11 cellular contexts compared by ENCODE assay signal in the genomic region with DNA sequence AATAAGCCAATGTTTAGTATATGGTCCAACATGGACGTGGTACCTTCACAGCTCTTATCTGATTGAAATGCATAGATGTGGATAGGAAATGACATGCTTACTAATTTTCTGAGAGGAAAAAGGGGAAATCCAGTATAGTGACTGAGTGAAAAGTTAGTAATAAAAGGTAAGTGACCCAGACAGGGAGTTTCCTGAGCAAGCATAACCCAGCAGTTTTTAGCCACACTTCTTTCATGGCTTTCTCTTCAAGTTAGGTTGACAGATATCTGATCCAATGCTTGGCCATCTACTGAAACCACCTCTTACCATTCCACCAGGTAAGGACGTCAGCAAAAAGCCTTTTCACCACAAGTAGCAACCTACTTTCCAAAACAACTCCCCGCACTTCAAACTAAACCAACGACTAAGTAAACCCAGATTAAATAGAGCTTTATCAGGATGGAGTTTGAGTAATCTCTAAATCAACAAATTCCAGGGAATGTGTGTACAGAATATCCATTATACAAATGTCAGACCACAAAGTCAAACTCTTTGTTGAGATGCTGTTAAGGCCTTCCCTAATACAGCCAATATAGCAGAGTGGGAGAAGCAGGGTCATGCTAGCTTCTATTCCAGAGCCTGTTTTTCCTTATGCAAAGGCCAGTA.
A peak's percentile ranks its signal among the peaks of the same experiment; 100 is the strongest.
DNase-seq lines count a peak whose midpoint lies in the region; ATAC-seq and TF ChIP-seq lines count a peak whose summit lies in the region.
"Had no signal": no experiment of that assay in that cellular context is flagged by ENCODE, and none has a peak within 500 bp of the region (broad histone marks: within the 10 kb centered on the region; RNA-seq: fewer than 3 reads in every experiment).

No MANE protein-coding gene starts in this region.

- no peaks in the 10 kb centered on the region for H3K79me2 ChIP-seq in MM.1S (ENCODE audit: low read length)
- H3K79me2 ChIP-seq: hepatocyte had no signal

- no peaks in the 10 kb centered on the region for H3K27me3 ChIP-seq in MM.1S (replicated peaks; ENCODE audit: insufficient read depth, low read length)
- H3K27me3 ChIP-seq: hepatocyte had no signal

- no peak overlapping the region for H3K9ac ChIP-seq in MM.1S (ENCODE audit: low read length)

- H3K4me1 ChIP-seq in MM.1S (ENCODE audit: low read length) = 0 out of 2 replicates have a peak, but pooled peaks cover 3% of the 10 kb centered on the region

- H3K9me2 ChIP-seq in MM.1S (replicated peaks; ENCODE audit: insufficient read depth, low read length) = no peaks in the 10 kb centered on the region

- H3K4me1 Mint-ChIP-seq in activated naive CD4-positive, alpha-beta T cell treated with anti-CD3 and anti-CD28 coated beads, Interleukin-2, amount 50 U/mL, for 24 hours = peaks cover 38% of the 10 kb centered on the region
- H3K4me1 Mint-ChIP-seq in stimulated activated memory B cell treated with anti-CD40 and anti-IgM and Interleukin-4, amounts not matched to agents 10 μg/mL and 1 μg/mL and 100 μg/mL, for 72 hours = peaks cover 24% of the 10 kb centered on the region

- no peaks in the 10 kb centered on the region for H3K36me3 Mint-ChIP-seq in activated naive CD4-positive, alpha-beta T cell treated with anti-CD3 and anti-CD28 coated beads, Interleukin-2, amount 50 U/mL, for 24 hours
- no peaks in the 10 kb centered on the region for H3K36me3 Mint-ChIP-seq in stimulated activated memory B cell treated with anti-CD40 and anti-IgM and Interleukin-4, amounts not matched to agents 10 μg/mL and 1 μg/mL and 100 μg/mL, for 72 hours

- no peaks in the 10 kb centered on the region for H3K27me3 Mint-ChIP-seq in activated naive CD4-positive, alpha-beta T cell treated with anti-CD3 and anti-CD28 coated beads, Interleukin-2, amount 50 U/mL, for 24 hours
- no peaks in the 10 kb centered on the region for H3K27me3 Mint-ChIP-seq in stimulated activated memory B cell treated with anti-CD40 and anti-IgM and Interleukin-4, amounts not matched to agents 10 μg/mL and 1 μg/mL and 100 μg/mL, for 72 hours

- no peaks in the 10 kb centered on the region for H4K20me1 ChIP-seq in MM.1S (ENCODE audit: insufficient read depth, low read length)

- no peak overlapping the region for H2AFZ ChIP-seq in MM.1S (ENCODE audit: low read length)
- H2AFZ ChIP-seq: hepatocyte had no signal

- H3K36me3 ChIP-seq in MM.1S (replicated peaks; ENCODE audit: insufficient read depth, low read length) = no peaks in the 10 kb centered on the region

- H3K4me3 Mint-ChIP-seq in activated naive CD4-positive, alpha-beta T cell treated with anti-CD3 and anti-CD28 coated beads, Interleukin-2, amount 50 U/mL, for 24 hours = peak overlapping the region; percentile 31
- no peak overlapping the region for H3K4me3 Mint-ChIP-seq in stimulated activated memory B cell treated with anti-CD40 and anti-IgM and Interleukin-4, amounts not matched to agents 10 μg/mL and 1 μg/mL and 100 μg/mL, for 72 hours

- TF ChIP-seq CTCF in MM.1S (IDR thresholded peaks at IDR 0.05; ENCODE audit: low read length) = no peak

- peak overlapping the region; percentile 73 for H3K27ac Mint-ChIP-seq in activated naive CD4-positive, alpha-beta T cell treated with anti-CD3 and anti-CD28 coated beads, Interleukin-2, amount 50 U/mL, for 24 hours
- no peak overlapping the region for H3K27ac Mint-ChIP-seq in stimulated activated memory B cell treated with anti-CD40 and anti-IgM and Interleukin-4, amounts not matched to agents 10 μg/mL and 1 μg/mL and 100 μg/mL, for 72 hours

- H3K9me3 ChIP-seq in MM.1S (replicated peaks; ENCODE audit: insufficient read depth, low read length) = no peaks in the 10 kb centered on the region

- DNase-seq in activated naive CD4-positive, alpha-beta T cell treated with anti-CD3 and anti-CD28 coated beads, Interleukin-2, amount 50 U/mL, for 16 hours = no peak
- peak; percentile 23 for DNase-seq in MM.1S
- no peak for DNase-seq in NCI-H1105 treated with DMSO at 0.1 percent for 48 hours (lab: John Stamatoyannopoulos, UW)
- no peak for DNase-seq in GM03348 (ENCODE audit: low spot score)
- no peak for DNase-seq in hepatic stellate cell (ENCODE audit: low spot score)
- DNase-seq: NCI-H82, T-helper 9 cell had no signal

- no peak overlapping the region for H3K4me2 ChIP-seq in MM.1S (ENCODE audit: low read depth, low read length)
- H3K4me2 ChIP-seq: hepatocyte had no signal

- H3F3A ChIP-seq in MM.1S (ENCODE audit: insufficient read depth, low read length) = no peaks in the 10 kb centered on the region

- no peaks in the 10 kb centered on the region for H3K9me3 Mint-ChIP-seq in activated naive CD4-positive, alpha-beta T cell treated with anti-CD3 and anti-CD28 coated beads, Interleukin-2, amount 50 U/mL, for 24 hours
- H3K9me3 Mint-ChIP-seq in stimulated activated memory B cell treated with anti-CD40 and anti-IgM and Interleukin-4, amounts not matched to agents 10 μg/mL and 1 μg/mL and 100 μg/mL, for 72 hours = no peaks in the 10 kb centered on the region

- H3K27ac ChIP-seq in MM.1S (ENCODE audit: low read length) = no peak overlapping the region
- H3K27ac ChIP-seq: hepatocyte had no signal

- no peak overlapping the region for H3K4me3 ChIP-seq in MM.1S (ENCODE audit: low read length)
- H3K4me3 ChIP-seq: hepatocyte had no signal

- peak; percentile 39 for ATAC-seq in GM21786 (IDR thresholded peaks at IDR 0.05; ENCODE audit: unreplicated experiment)
- peak; percentile 85 for ATAC-seq in stimulated activated memory B cell treated with anti-CD40 and anti-IgM and Interleukin-4, amounts not matched to agents 10 μg/mL and 1 μg/mL and 100 μg/mL, for 72 hours
